In the genomic region with DNA sequence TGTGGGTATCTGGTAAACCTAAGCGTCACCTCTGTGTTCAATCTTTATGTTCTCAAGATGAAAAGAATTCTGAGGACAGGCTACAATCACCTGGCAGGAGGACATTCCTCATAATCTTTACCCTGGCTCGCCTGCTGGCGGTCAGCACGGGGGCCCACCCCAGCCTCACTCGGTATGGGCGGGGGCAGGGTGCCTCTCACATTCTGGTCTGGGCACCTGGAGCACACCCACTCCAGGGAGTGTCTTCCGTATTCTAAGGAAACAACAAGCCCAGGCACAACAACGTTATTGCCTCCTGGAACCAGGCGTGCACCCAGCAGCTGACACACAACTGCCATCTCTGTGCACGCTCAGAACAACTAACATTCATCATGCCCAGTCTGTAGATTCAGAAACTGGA, we compare ENCODE assay signal across 9 cellular contexts.
"Had no signal": no experiment of that assay in that cellular context is flagged by ENCODE, and none has a peak within 500 bp of the region (broad histone marks: within the 10 kb centered on the region; RNA-seq: fewer than 3 reads in every experiment).

No MANE protein-coding gene starts in this region.

- H3K27ac ChIP-seq: ovary, tibial artery had no signal

- H3K4me3 ChIP-seq: ovary, tibial artery had no signal

- H3K36me3 Mint-ChIP-seq: activated naive CD8-positive, alpha-beta T cell treated with anti-CD3 and anti-CD28 coated beads, Interleukin-2, amount 10 ng/mL, durations not matched to agents 7 days and 5 days had no signal

- H3K9me3 Mint-ChIP-seq: activated naive CD8-positive, alpha-beta T cell treated with anti-CD3 and anti-CD28 coated beads, Interleukin-2, amount 10 ng/mL, durations not matched to agents 7 days and 5 days had no signal

- H3K4me1 Mint-ChIP-seq: activated naive CD8-positive, alpha-beta T cell treated with anti-CD3 and anti-CD28 coated beads, Interleukin-2, amount 10 ng/mL, durations not matched to agents 7 days and 5 days had no signal

- DNase-seq: activated CD4-positive, alpha-beta T cell treated with anti-CD3 and anti-CD28 coated beads, Interleukin-2, amount 50 U/mL, for 4 hours; activated gamma-delta T cell treated with Interleukin-2 at 50 U/mL for 16 hours; activated naive CD8-positive, alpha-beta T cell treated with anti-CD3 and anti-CD28 coated beads, Interleukin-2, amount 10 ng/mL, durations not matched to agents 7 days and 5 days; activated T-cell treated with anti-CD3 and anti-CD28 coated beads, Interleukin-2, amount 50 U/mL, for 24 hours; aorta; SIG-M5; tibial artery had no signal

- H3K27me3 ChIP-seq: ovary had no signal

- H3K36me3 ChIP-seq: ovary, tibial artery had no signal

- H3K9me3 ChIP-seq: ovary, tibial artery had no signal

- H3K4me3 Mint-ChIP-seq: activated naive CD8-positive, alpha-beta T cell treated with anti-CD3 and anti-CD28 coated beads, Interleukin-2, amount 10 ng/mL, durations not matched to agents 7 days and 5 days; activated T-cell treated with anti-CD3 and anti-CD28 coated beads, Interleukin-2, amount 50 U/mL, for 24 hours; T-helper 2 cell treated with Interferon-gamma antibody and Interleukin-4, amounts not matched to agents 5 μg/mL and 100 μg/mL, for 36 hours had no signal

- H3K27ac Mint-ChIP-seq: activated naive CD8-positive, alpha-beta T cell treated with anti-CD3 and anti-CD28 coated beads, Interleukin-2, amount 10 ng/mL, durations not matched to agents 7 days and 5 days; activated T-cell treated with anti-CD3 and anti-CD28 coated beads, Interleukin-2, amount 50 U/mL, for 24 hours; T-helper 2 cell treated with Interferon-gamma antibody and Interleukin-4, amounts not matched to agents 5 μg/mL and 100 μg/mL, for 36 hours had no signal
